In the genomic region with DNA sequence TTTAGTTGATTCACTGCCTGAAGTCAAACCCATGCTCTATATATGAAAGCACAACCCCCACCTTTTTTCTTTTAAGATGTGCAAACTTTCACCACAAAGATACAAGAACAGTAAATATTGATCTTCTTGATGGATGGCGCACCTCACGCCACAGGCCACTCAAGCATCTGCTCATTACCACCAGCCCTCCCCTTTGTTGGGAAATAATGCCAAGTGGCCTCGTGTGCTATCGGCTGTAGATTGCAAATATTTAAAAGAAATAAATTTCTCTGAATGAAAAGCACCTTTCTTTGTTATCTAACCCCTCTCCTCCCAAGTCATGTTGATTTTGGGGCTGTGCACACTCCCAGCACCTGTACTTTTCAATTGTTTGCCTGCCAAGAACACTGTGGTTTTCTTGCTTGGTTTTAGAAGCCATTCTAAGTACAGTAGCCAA, we compare ENCODE assay signal across 20 cellular contexts.
A peak's percentile ranks its signal among the peaks of the same experiment; 100 is the strongest.
DNase-seq lines count a peak whose midpoint lies in the region; ATAC-seq, FAIRE-seq and TF ChIP-seq lines count a peak whose summit lies in the region.
"Had no signal": no experiment of that assay in that cellular context is flagged by ENCODE, and none has a peak within 500 bp of the region (broad histone marks: within the 10 kb centered on the region; RNA-seq: fewer than 3 reads in every experiment).

No MANE protein-coding gene starts in this region.

- H3K4me1 ChIP-seq in lung (ENCODE audit: control insufficient read depth in 2 of 2, insufficient read depth in 2 of 2, low read length in 2 of 2) (no peaks in the 10 kb centered on the region), thyroid gland (no peaks in the 10 kb centered on the region)
- H3K4me1 ChIP-seq: right lobe of liver, tibial nerve had no signal

- H3K4me3 Mint-ChIP-seq in activated T-cell treated with anti-CD3 and anti-CD28 coated beads, Interleukin-2, amount 50 U/mL, for 24 hours = no peak overlapping the region
- H3K4me3 Mint-ChIP-seq: activated T-helper 1 cell treated with anti-CD3 and anti-CD28 coated beads, Interleukin-12 subunit alpha, Interleukin-12 subunit beta, Interleukin-2, Interleukin-4 antibody, amounts not matched to agents 30 ng/mL and 10 ng/mL and 1 ng/mL, durations not matched to agents 14 hours and 24 hours and 36 hours had no signal

- TF ChIP-seq POLR2A in thyroid gland (IDR thresholded peaks at IDR 0.05) (no peak), GM12891 (IDR thresholded peaks at IDR 0.05; ENCODE audit: low read depth, low read length) (no peak)

- peaks cover 21% of the 10 kb centered on the region for H3K4me1 Mint-ChIP-seq in activated T-cell treated with anti-CD3 and anti-CD28 coated beads, Interleukin-2, amount 50 U/mL, for 24 hours (ENCODE audit: low read depth)

- no peak overlapping the region for H3K27ac Mint-ChIP-seq in activated T-cell treated with anti-CD3 and anti-CD28 coated beads, Interleukin-2, amount 50 U/mL, for 24 hours
- H3K27ac Mint-ChIP-seq: activated T-helper 1 cell treated with anti-CD3 and anti-CD28 coated beads, Interleukin-12 subunit alpha, Interleukin-12 subunit beta, Interleukin-2, Interleukin-4 antibody, amounts not matched to agents 30 ng/mL and 10 ng/mL and 1 ng/mL, durations not matched to agents 14 hours and 24 hours and 36 hours had no signal

- intact Hi-C loops in thyroid gland (cut with DNase I) = no loop called here

- no peaks in the 10 kb centered on the region for H3K36me3 Mint-ChIP-seq in activated T-cell treated with anti-CD3 and anti-CD28 coated beads, Interleukin-2, amount 50 U/mL, for 24 hours (ENCODE audit: low read depth)

- FAIRE-seq in GM12891 (lab: Jason Lieb, UNC) = no peak
- FAIRE-seq: colon, TTC549 had no signal

- ATAC-seq in lung (ENCODE audit: insufficient read depth, low FRiP score) = no peak
- ATAC-seq: right lobe of liver had no signal

- no peaks in the 10 kb centered on the region for H3K9me3 ChIP-seq in lung (ENCODE audit: control insufficient read depth in 2 of 2, insufficient read depth in 1 of 2, low read length in 1 of 2)
- H3K9me3 ChIP-seq in thyroid gland = no peaks in the 10 kb centered on the region
- H3K9me3 ChIP-seq: neutrophil, right lobe of liver, tibial nerve had no signal

- H3K27me3 Mint-ChIP-seq in activated T-cell treated with anti-CD3 and anti-CD28 coated beads, Interleukin-2, amount 50 U/mL, for 24 hours = no peaks in the 10 kb centered on the region

- H3K36me3 ChIP-seq in lung (ENCODE audit: control insufficient read depth in 2 of 2, insufficient read depth in 2 of 2, low read length in 2 of 2) = no peaks in the 10 kb centered on the region
- H3K36me3 ChIP-seq in thyroid gland = no peaks in the 10 kb centered on the region
- H3K36me3 ChIP-seq: neutrophil, right lobe of liver, tibial nerve had no signal

- WGBS in lung, 2 donors = 64 to 74% methylated on average over 4 of the region's 4 CpGs
- WGBS in thyroid gland, 2 donors = 83 to 90% methylated on average over 4 of the region's 4 CpGs

- no peak overlapping the region for H3K27ac ChIP-seq in lung (ENCODE audit: low read depth in 1 of 2, low read length in 1 of 2)
- no peak overlapping the region for H3K27ac ChIP-seq in thyroid gland
- H3K27ac ChIP-seq: neutrophil, right lobe of liver, tibial nerve had no signal

- DNase-seq in DMS53 treated with DMSO at 0.1 percent for 48 hours (lab: John Stamatoyannopoulos, UW; ENCODE audit: unreplicated experiment) (peak; percentile 88), NCI-H1417 treated with DMSO at 0.1 percent for 48 hours (lab: John Stamatoyannopoulos, UW) (peak; percentile 62), NCI-H345 (lab: John Stamatoyannopoulos, UW) (peak; percentile 96), lung (ENCODE audit: low spot score) (peak; percentile 29), thyroid gland (no peak), GM12891 (ENCODE audit: insufficient read length, low spot score) (no peak), HPDE6-E6E7 (ENCODE audit: extremely low spot score) (no peak)
- DNase-seq in activated T-cell treated with anti-CD3 and anti-CD28 coated beads, Interleukin-2, amount 50 U/mL, for 24 hours = no peak
- DNase-seq: activated CD4-positive, alpha-beta T cell treated with anti-CD3 and anti-CD28 coated beads, Interleukin-2, amount 50 U/mL, for 48 hours; anterior cingulate cortex; Karpas-422; mesenchymal stem cell; NCI-H446; right lobe of liver; stimulated activated CD4-positive, alpha-beta T cell treated with anti-CD3 and anti-CD28 coated beads, Interleukin-4, amount 100 ng/mL, for 1 hour had no signal

- H3K9me3 Mint-ChIP-seq in activated T-cell treated with anti-CD3 and anti-CD28 coated beads, Interleukin-2, amount 50 U/mL, for 24 hours = peaks cover 10% of the 10 kb centered on the region

- no peak for TF ChIP-seq CTCF in lung (IDR thresholded peaks at IDR 0.05; ENCODE audit: control extremely low read depth, extremely low read depth)
- no peak for TF ChIP-seq CTCF in thyroid gland (IDR thresholded peaks at IDR 0.05)

- H3K27me3 ChIP-seq in lung (ENCODE audit: control insufficient read depth, insufficient read depth) (no peaks in the 10 kb centered on the region), thyroid gland (no peaks in the 10 kb centered on the region)
- H3K27me3 ChIP-seq: neutrophil, right lobe of liver, tibial nerve had no signal

- H3K4me3 ChIP-seq in lung = no peak overlapping the region
- H3K4me3 ChIP-seq in thyroid gland (replicated peaks in 1 of 3) = no peak overlapping the region
- H3K4me3 ChIP-seq: right lobe of liver, tibial nerve had no signal

TF ChIP-seq in GM12891, 5 proteins besides CTCF, POLR2A, EP300 and RAD21:
- TF ChIP-seq TAF1 (IDR thresholded peaks at IDR 0.05; ENCODE audit: low read depth, low read length) = no peak
- TF ChIP-seq SPI1 (IDR thresholded peaks at IDR 0.05; ENCODE audit: low read depth, low read length) = no peak
- no peak for TF ChIP-seq POLR2AphosphoS5 (IDR thresholded peaks at IDR 0.05; ENCODE audit: low read depth, low read length)
- no peak for TF ChIP-seq POU2F2 (IDR thresholded peaks at IDR 0.05; ENCODE audit: low read depth, low read length)
- no peak for TF ChIP-seq PAX5 (IDR thresholded peaks at IDR 0.05; ENCODE audit: insufficient read depth, low read length, severe bottlenecking)

Comparison
In these comparisons a context has a peak if more than half of its experiments do, and no peak if none do; other contexts are left out.
1. DNase-seq: peak in DMS53 treated with DMSO at 0.1 percent for 48 hours (single experiment), NCI-H1417 treated with DMSO at 0.1 percent for 48 hours (single experiment), NCI-H345 (single experiment) and lung (single experiment); none in thyroid gland (0 of 2), activated T-cell treated with anti-CD3 and anti-CD28 coated beads, Interleukin-2, amount 50 U/mL, for 24 hours (single experiment), GM12891 (single experiment) and HPDE6-E6E7 (single experiment).